12 cellular contexts compared by ENCODE assay signal in the genomic region with DNA sequence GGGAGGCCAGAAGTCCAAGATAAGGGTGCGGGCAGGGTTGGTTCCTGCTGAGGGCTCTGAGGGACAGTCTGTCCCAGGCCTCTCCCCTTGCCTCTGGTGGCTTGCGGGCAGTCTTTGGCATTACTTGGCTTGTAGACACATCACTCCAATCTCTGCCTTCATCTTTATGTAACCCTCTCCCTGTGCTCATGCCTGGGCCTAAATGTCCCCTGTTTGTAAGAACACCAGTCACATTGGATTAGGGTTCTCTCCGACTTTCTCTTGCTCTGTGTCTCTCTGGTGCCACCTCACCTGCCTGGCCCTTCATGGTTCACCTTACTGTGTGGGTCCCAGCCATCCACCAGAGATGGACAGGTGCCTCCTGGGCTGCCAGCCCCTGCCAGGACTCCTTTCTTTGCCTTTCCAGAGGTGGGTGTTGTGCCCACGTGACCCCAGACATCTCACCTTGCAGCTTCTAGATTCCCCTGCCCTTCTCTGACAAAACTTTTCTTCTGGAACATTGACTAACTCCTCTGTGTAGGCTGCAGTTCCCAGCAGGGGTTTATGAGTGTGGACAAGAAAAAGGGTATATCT.
DNase-seq lines count a peak whose midpoint lies in the region; ATAC-seq, FAIRE-seq and TF ChIP-seq lines count a peak whose summit lies in the region.
"Had no signal": no experiment of that assay in that cellular context is flagged by ENCODE, and none has a peak within 500 bp of the region (broad histone marks: within the 10 kb centered on the region; RNA-seq: fewer than 3 reads in every experiment).

No MANE protein-coding gene starts in this region.

- no peak overlapping the region for H3K4ac ChIP-seq in H1 (replicated peaks; ENCODE audit: insufficient read length, low read depth, low read length)

- H3K27me3 Mint-ChIP-seq in activated naive CD4-positive, alpha-beta T cell treated with anti-CD3 and anti-CD28 coated beads, Interleukin-2, amount 50 U/mL, for 24 hours, result no peaks in the 10 kb centered on the region
- H3K27me3 Mint-ChIP-seq in T-helper 17 cell, result no peaks in the 10 kb centered on the region
- H3K27me3 Mint-ChIP-seq in stimulated activated naive B cell treated with anti-CD40 and anti-IgM and Interleukin-4, amounts not matched to agents 10 μg/mL and 1 μg/mL and 100 μg/mL, for 72 hours, result no peaks in the 10 kb centered on the region

- H2BK20ac ChIP-seq in H1 (ENCODE audit: low read length), result no peak overlapping the region

- no peak for FAIRE-seq in H1 (lab: Jason Lieb, UNC)

- H3K4me1 ChIP-seq in H1 (replicated peaks in 1 of 4; ENCODE audit: control insufficient read depth in 3 of 4, insufficient read depth in 4 of 4, low read length in 3 of 4), result peaks cover 4 to 18% (median 11%) of the 10 kb centered on the region in 4 experiments

- H4K8ac ChIP-seq in H1 (ENCODE audit: extremely low read depth, insufficient read depth, low read length), result no peak overlapping the region

- no peak overlapping the region for H2BK12ac ChIP-seq in H1 (ENCODE audit: low read depth, low read length)

- no peak overlapping the region for H3K4me2 ChIP-seq in H1 (ENCODE audit: insufficient read depth in 1 of 2, low read depth in 2 of 2, low read length in 2 of 2)

- H3K9ac ChIP-seq in H1 (replicated peaks in 1 of 4; ENCODE audit: extremely low read depth in 1 of 4, low read depth in 3 of 4, low read length in 3 of 4), result no peak overlapping the region

- POLR2A ChIA-PET in H1 (lab: Charles Lee; ENCODE audit: partially characterized antibody), result interaction anchor here (1.7 kb wide), 1 partner anchor 9 kb away, joined by 4 read pairs; no protein-coding TSS in a partner anchor

- CTCF ChIA-PET in H1 (lab: Charles Lee; ENCODE audit: partially characterized antibody), result interaction anchor here (1.5 to 2.6 kb wide), 2 partner anchors 10 to 21 kb away, joined by 6 to 16 read pairs; no protein-coding TSS in a partner anchor

- H3K27ac ChIP-seq in H1 (ENCODE audit: low read depth, low read length), result no peak overlapping the region

- H4K5ac ChIP-seq in H1 (ENCODE audit: insufficient read length, low read depth, low read length), result no peak overlapping the region

- no peak for TF ChIP-seq EP300 in H1 (IDR thresholded peaks at IDR 0.05; ENCODE audit: borderline replicate concordance in 1 of 2, low read depth in 2 of 2, low read length in 2 of 2)

- ATAC-seq in T-helper 17 cell (no peak), GM21447 (IDR thresholded peaks at IDR 0.05; ENCODE audit: unreplicated experiment) (no peak), HG02759 (IDR thresholded peaks at IDR 0.05; ENCODE audit: unreplicated experiment) (no peak)
- ATAC-seq in stimulated activated naive B cell treated with anti-CD40 and anti-IgM and Interleukin-4, amounts not matched to agents 10 μg/mL and 1 μg/mL and 100 μg/mL, for 72 hours (replicated peaks), result no peak

- no peaks in the 10 kb centered on the region for H3K27me3 ChIP-seq in H1 (replicated peaks in 1 of 4; ENCODE audit: control insufficient read depth in 3 of 4, extremely low read depth in 1 of 4, insufficient read depth in 3 of 4, low read length in 3 of 4)
- H3K27me3 ChIP-seq: SJCRH30 had no signal

- H3K9me3 ChIP-seq in T-helper 17 cell (ENCODE audit: control insufficient read depth, low read length, poor library complexity, severe bottlenecking), result no peaks in the 10 kb centered on the region
- no peaks in the 10 kb centered on the region for H3K9me3 ChIP-seq in H1 (ENCODE audit: insufficient read depth in 2 of 2, low read depth in 1 of 2, low read length in 1 of 2)
- H3K9me3 ChIP-seq: SJCRH30 had no signal

- H3K56ac ChIP-seq in H1 (replicated peaks; ENCODE audit: insufficient read length, low read depth, low read length), result no peak overlapping the region

- H2AFZ ChIP-seq in H1 (ENCODE audit: low read length), result no peak overlapping the region

- H4K20me1 ChIP-seq in H1 (replicated peaks in 1 of 2; ENCODE audit: control insufficient read depth in 1 of 2, insufficient read depth in 2 of 2, low read length in 2 of 2), result no peaks in the 10 kb centered on the region

- no peak overlapping the region for H2BK15ac ChIP-seq in H1 (ENCODE audit: low read length)

- H3K36me3 Mint-ChIP-seq in activated naive CD4-positive, alpha-beta T cell treated with anti-CD3 and anti-CD28 coated beads, Interleukin-2, amount 50 U/mL, for 24 hours, result peaks cover 6% of the 10 kb centered on the region
- peaks cover 5% of the 10 kb centered on the region for H3K36me3 Mint-ChIP-seq in T-helper 17 cell (ENCODE audit: low read depth)
- H3K36me3 Mint-ChIP-seq in stimulated activated naive B cell treated with anti-CD40 and anti-IgM and Interleukin-4, amounts not matched to agents 10 μg/mL and 1 μg/mL and 100 μg/mL, for 72 hours, result peaks cover 15 to 43% of the 10 kb centered on the region in 2 donors

- H3K14ac ChIP-seq in H1 (ENCODE audit: insufficient read length), result no peak overlapping the region

- H3K4me3 ChIP-seq in H1 (ENCODE audit: extremely low read depth in 1 of 4, insufficient read depth in 2 of 4, low read depth in 3 of 4, low read length in 4 of 4), result no peak overlapping the region
- H3K4me3 ChIP-seq: lung, SJCRH30 had no signal

- no peak overlapping the region for H2BK120ac ChIP-seq in H1 (replicated peaks; ENCODE audit: low read depth, low read length)

- H3K18ac ChIP-seq in H1 (ENCODE audit: extremely low read depth, low read length), result no peak overlapping the region

- H3K79me2 ChIP-seq in H1 (ENCODE audit: control insufficient read depth in 1 of 2, insufficient read depth in 2 of 2, low read length in 2 of 2), result peaks cover 0 to 13% of the 10 kb centered on the region in 2 experiments; a peak in 1 of 4 replicates

- TF ChIP-seq POLR2A in H1 (IDR thresholded peaks at IDR 0.05; ENCODE audit: control extremely low read depth in 1 of 2, low read depth in 2 of 2, low read length in 2 of 2), result no peak

- TF ChIP-seq CTCF in H1 (IDR thresholded peaks at IDR 0.05; ENCODE audit: control extremely low read depth in 1 of 3, insufficient read depth in 1 of 3, low read depth in 1 of 3, low read length in 3 of 3), result no peak

- 0 out of 2 replicates have a peak overlapping the region, but pooled peaks have one; percentile 8 for H2BK5ac ChIP-seq in H1 (ENCODE audit: low read depth, low read length)

- H3K4me1 Mint-ChIP-seq in activated naive CD4-positive, alpha-beta T cell treated with anti-CD3 and anti-CD28 coated beads, Interleukin-2, amount 50 U/mL, for 24 hours, result peaks cover 52% of the 10 kb centered on the region
- peaks cover 48% of the 10 kb centered on the region for H3K4me1 Mint-ChIP-seq in T-helper 17 cell
- H3K4me1 Mint-ChIP-seq in stimulated activated naive B cell treated with anti-CD40 and anti-IgM and Interleukin-4, amounts not matched to agents 10 μg/mL and 1 μg/mL and 100 μg/mL, for 72 hours, result peaks cover 66 to 90% of the 10 kb centered on the region in 2 donors

- no peaks in the 10 kb centered on the region for H3K36me3 ChIP-seq in H1 (ENCODE audit: control insufficient read depth in 2 of 4, insufficient read depth in 4 of 4, low read length in 3 of 4)
- H3K36me3 ChIP-seq: SJCRH30 had no signal

- 97% methylated on average over 4 of the region's 4 CpGs; no CpG with 5 or more reads in 1 of the 2 experiments for WGBS in H1 (ENCODE audit: extremely low coverage in 1 of 2, insufficient coverage in 1 of 2, insufficient read length in 1 of 2, insufficient replicate concordance in 2 of 2, low coverage in 1 of 2, low lambda C conversion rate in 2 of 2, missing lambda C conversion rate in 1 of 2), 2 experiments

- H4K91ac ChIP-seq in H1 (replicated peaks; ENCODE audit: insufficient read length, low read length), result no peak overlapping the region

- no peak overlapping the region for H3K4me3 Mint-ChIP-seq in activated naive CD4-positive, alpha-beta T cell treated with anti-CD3 and anti-CD28 coated beads, Interleukin-2, amount 50 U/mL, for 24 hours
- peak overlapping the region; percentile 45 for H3K4me3 Mint-ChIP-seq in T-helper 17 cell
- H3K4me3 Mint-ChIP-seq in stimulated activated naive B cell treated with anti-CD40 and anti-IgM and Interleukin-4, amounts not matched to agents 10 μg/mL and 1 μg/mL and 100 μg/mL, for 72 hours, result peak overlapping the region; percentile 64 to 69

- DNase-seq in activated naive CD4-positive, alpha-beta T cell (lab: John Stamatoyannopoulos, UW), result no peak
- DNase-seq in T-helper 17 cell (no peak), H1 (ENCODE audit: low read depth in 1 of 2, low spot score in 2 of 2) (no peak), iPS-NIHi7 (ENCODE audit: extremely low spot score) (no peak)
- DNase-seq in stimulated activated naive B cell treated with anti-CD40 and anti-IgM and Interleukin-4, amounts not matched to agents 10 μg/mL and 1 μg/mL and 100 μg/mL, for 72 hours, result no peak
- DNase-seq: DMS153, NCI-H2171 treated with DMSO at 0.1 percent for 48 hours, SJCRH30 had no signal

- peak overlapping the region; percentile 48 for H3K27ac Mint-ChIP-seq in activated naive CD4-positive, alpha-beta T cell treated with anti-CD3 and anti-CD28 coated beads, Interleukin-2, amount 50 U/mL, for 24 hours
- H3K27ac Mint-ChIP-seq in T-helper 17 cell, result peak overlapping the region; percentile 51
- H3K27ac Mint-ChIP-seq in stimulated activated naive B cell treated with anti-CD40 and anti-IgM and Interleukin-4, amounts not matched to agents 10 μg/mL and 1 μg/mL and 100 μg/mL, for 72 hours, result peak overlapping the region; percentile 98

- no peak overlapping the region for H3K23ac ChIP-seq in H1 (ENCODE audit: insufficient read length)

- TF ChIP-seq RAD21 in H1 (IDR thresholded peaks at IDR 0.05 in 1 of 2, conservative IDR thresholded peaks at IDR 0.05 in 1 of 2; ENCODE audit: low read depth in 2 of 2, low read length in 2 of 2), result no peak

- no peak overlapping the region for H2AK5ac ChIP-seq in H1 (ENCODE audit: low read depth, low read length)

- no peaks in the 10 kb centered on the region; the same call in 1 of the 2 replicates for H3K79me1 ChIP-seq in H1 (ENCODE audit: low read depth, low read length)

- H3K9me3 Mint-ChIP-seq in activated naive CD4-positive, alpha-beta T cell treated with anti-CD3 and anti-CD28 coated beads, Interleukin-2, amount 50 U/mL, for 24 hours, result no peaks in the 10 kb centered on the region
- peaks cover 1 to 2% of the 10 kb centered on the region in 2 donors for H3K9me3 Mint-ChIP-seq in stimulated activated naive B cell treated with anti-CD40 and anti-IgM and Interleukin-4, amounts not matched to agents 10 μg/mL and 1 μg/mL and 100 μg/mL, for 72 hours

- peaks cover 3% of the 10 kb centered on the region; the same call in 1 of the 2 replicates for H3K23me2 ChIP-seq in H1 (ENCODE audit: low read depth, low read length)

TF ChIP-seq in H1, 55 proteins besides CTCF, POLR2A, EP300 and RAD21:
- TF ChIP-seq ZNF274 (IDR thresholded peaks at IDR 0.05; ENCODE audit: borderline replicate concordance, extremely low read depth, low read length) (no peak), RBBP5 (IDR thresholded peaks at IDR 0.05; ENCODE audit: borderline replicate concordance, low read depth, low read length) (no peak), KDM1A (IDR thresholded peaks at IDR 0.05; ENCODE audit: borderline replicate concordance, low read length) (no peak), TEAD4 (IDR thresholded peaks at IDR 0.05; ENCODE audit: low read depth, low read length) (no peak)

Comparison
In these comparisons a context has a peak if more than half of its experiments do, and no peak if none do; other contexts are left out.
1. H3K27ac Mint-ChIP-seq: peak in every context shown above with its lines; median percentile 98 in stimulated activated naive B cell treated with anti-CD40 and anti-IgM and Interleukin-4, amounts not matched to agents 10 μg/mL and 1 μg/mL and 100 μg/mL, for 72 hours; 51 in T-helper 17 cell; 48 in activated naive CD4-positive, alpha-beta T cell treated with anti-CD3 and anti-CD28 coated beads, Interleukin-2, amount 50 U/mL, for 24 hours.